Comparison of ENCODE assay signal across 8 cellular contexts in the genomic region with DNA sequence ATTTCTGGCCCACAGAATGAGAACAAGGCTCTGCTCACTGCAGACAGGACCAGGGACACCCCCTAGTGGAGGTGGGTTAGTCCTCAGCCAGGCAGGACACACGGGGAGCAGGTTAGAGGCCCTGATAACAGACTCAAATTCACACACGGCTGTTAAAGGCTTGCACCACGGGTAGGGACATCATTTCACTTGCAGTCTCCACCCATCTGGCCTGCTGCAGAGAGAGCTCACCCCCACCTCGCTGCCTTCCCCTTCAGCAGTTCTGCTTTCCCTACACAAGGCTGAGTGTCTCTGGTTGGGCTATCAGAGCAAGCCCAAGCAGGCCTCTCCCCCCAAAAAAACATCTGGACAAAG. TPM values are rescaled to one million over a fixed set of nuclear protein-coding genes. Genes with fewer than 3 reads are reported as not detected.
A peak's percentile ranks its signal among the peaks of the same experiment; 100 is the strongest.
DNase-seq lines count a peak whose midpoint lies in the region; ATAC-seq and TF ChIP-seq lines count a peak whose summit lies in the region.

No MANE protein-coding gene starts in this region.

- H3K9ac ChIP-seq in Karpas-422 (ENCODE audit: low read length), result peak overlapping the region; percentile 44

- H3K4me3 Mint-ChIP-seq in CD8-positive, alpha-beta memory T cell, result peak overlapping the region in 1 of 7 donors; percentile 76
- H3K4me3 Mint-ChIP-seq in naive thymus-derived CD4-positive, alpha-beta T cell, result peak overlapping the region in 1 of 10 donors; percentile 45

- H3K4me2 ChIP-seq in Karpas-422 (ENCODE audit: low read depth, low read length, poor library complexity, severe bottlenecking), result no peak overlapping the region

- H3K27me3 ChIP-seq in CD8-positive, alpha-beta memory T cell (ENCODE audit: insufficient read depth, low read length, poor library complexity, severe bottlenecking), result no peaks in the 10 kb centered on the region
- H3K27me3 ChIP-seq in Karpas-422 (ENCODE audit: low read length), result no peaks in the 10 kb centered on the region
- no peaks in the 10 kb centered on the region for H3K27me3 ChIP-seq in naive thymus-derived CD4-positive, alpha-beta T cell (ENCODE audit: control insufficient read depth in 2 of 2, insufficient read depth in 2 of 2, low read length in 2 of 2)

- DNase-seq in CD8-positive, alpha-beta memory T cell, result no peak
- peak; percentile 64 for DNase-seq in Karpas-422
- DNase-seq in cardiac fibroblast (ENCODE audit: low read depth in 2 of 2), result no peak
- DNase-seq in naive thymus-derived CD4-positive, alpha-beta T cell, result no peak
- DNase-seq in NCI-H1048 (lab: John Stamatoyannopoulos, UW), result no peak
- no peak for DNase-seq in AG08396 (ENCODE audit: low spot score)
- no peak for DNase-seq in cerebellum (ENCODE audit: low spot score)

- H4K20me1 ChIP-seq in Karpas-422 (ENCODE audit: insufficient read depth, low read depth, low read length), result peaks cover 4% of the 10 kb centered on the region; the same call in 1 of the 2 replicates

- H2AFZ ChIP-seq in Karpas-422 (ENCODE audit: low read length), result no peak overlapping the region

- peaks cover 41 to 57% (median 51%) of the 10 kb centered on the region in 3 donors for H3K4me1 Mint-ChIP-seq in CD8-positive, alpha-beta memory T cell
- peaks cover 40 to 63% (median 49%) of the 10 kb centered on the region in 7 donors for H3K4me1 Mint-ChIP-seq in naive thymus-derived CD4-positive, alpha-beta T cell

- no peak overlapping the region for H3K27ac ChIP-seq in CD8-positive, alpha-beta memory T cell (ENCODE audit: low read depth, low read length)
- peak overlapping the region; percentile 90 for H3K27ac ChIP-seq in Karpas-422 (ENCODE audit: low read length)
- H3K27ac ChIP-seq in naive thymus-derived CD4-positive, alpha-beta T cell (ENCODE audit: low read depth, low read length), result no peak overlapping the region

- H3K4me1 ChIP-seq in CD8-positive, alpha-beta memory T cell (ENCODE audit: insufficient read depth, low read length), result peaks cover 30% of the 10 kb centered on the region
- H3K4me1 ChIP-seq in Karpas-422 (ENCODE audit: low read length), result peaks cover 53% of the 10 kb centered on the region
- H3K4me1 ChIP-seq in naive thymus-derived CD4-positive, alpha-beta T cell (ENCODE audit: control insufficient read depth in 2 of 2, insufficient read depth in 2 of 2, low read length in 2 of 2), result peaks cover 12 to 20% of the 10 kb centered on the region in 2 donors

- intact Hi-C loops in naive thymus-derived CD4-positive, alpha-beta T cell (cut with micrococcal nuclease), result loop anchor here (1.0 to 5.0 kb wide), 9 partner anchors 20 to 129 kb away; partner anchors contain the start of genes IQGAP3 (in 2 of the 2) and MEF2D (in 1 of the 2)

- no peak overlapping the region for H3K4me3 ChIP-seq in CD8-positive, alpha-beta memory T cell (ENCODE audit: low read length)
- H3K4me3 ChIP-seq in Karpas-422 (ENCODE audit: low read length) (no peak overlapping the region), cardiac fibroblast (replicated peaks in 1 of 2; ENCODE audit: low read depth in 2 of 2, low read length in 2 of 2) (no peak overlapping the region)
- no peak overlapping the region for H3K4me3 ChIP-seq in naive thymus-derived CD4-positive, alpha-beta T cell (ENCODE audit: low read length)

- peaks cover 9 to 94% (median 25%) of the 10 kb centered on the region in 3 donors for H3K36me3 Mint-ChIP-seq in CD8-positive, alpha-beta memory T cell
- peaks cover 7 to 51% (median 32%) of the 10 kb centered on the region in 5 donors for H3K36me3 Mint-ChIP-seq in naive thymus-derived CD4-positive, alpha-beta T cell

- no peak for ATAC-seq in naive thymus-derived CD4-positive, alpha-beta T cell
- no peak for ATAC-seq in GM18505 (IDR thresholded peaks at IDR 0.05; ENCODE audit: unreplicated experiment)

- CTCF ChIA-PET in CD8-positive, alpha-beta memory T cell (lab: Charles Lee), result interaction anchor here (0.6 to 8.4 kb wide), 34 partner anchors 8 to 144 kb away, joined by 3 to 177 read pairs (median 5); partner anchors contain the start of genes GPATCH4, MEF2D, NAXE and TTC24
- CTCF ChIA-PET in naive thymus-derived CD4-positive, alpha-beta T cell (lab: Charles Lee), result interaction anchor here (0.6 to 3.4 kb wide), 22 partner anchors 9 to 664 kb away, joined by 3 to 39 read pairs (median 6); partner anchors contain the start of genes MEF2D and NAXE

- peaks cover 34% of the 10 kb centered on the region for H3K79me2 ChIP-seq in Karpas-422 (ENCODE audit: low read length)

- POLR2A ChIA-PET in CD8-positive, alpha-beta memory T cell (lab: Charles Lee), result interaction anchor here (0.6 to 2.7 kb wide), 10 partner anchors 10 to 128 kb away, joined by 3 to 29 read pairs (median 5); partner anchors contain the start of genes MEF2D and NAXE
- POLR2A ChIA-PET in naive thymus-derived CD4-positive, alpha-beta T cell (lab: Charles Lee), result interaction anchor here (1.0 to 16.2 kb wide), 4 partner anchors 11 to 23 kb away, joined by 3 to 256 read pairs (median 7); partner anchors contain the start of gene MEF2D

- H3K36me3 ChIP-seq in CD8-positive, alpha-beta memory T cell (ENCODE audit: insufficient read depth, low read length), result peaks cover 73% of the 10 kb centered on the region
- peaks cover 34% of the 10 kb centered on the region for H3K36me3 ChIP-seq in Karpas-422 (ENCODE audit: insufficient read depth, low read length)
- H3K36me3 ChIP-seq in naive thymus-derived CD4-positive, alpha-beta T cell (ENCODE audit: control insufficient read depth in 2 of 3, insufficient read depth in 3 of 3, low read length in 3 of 3), result peaks cover 44 to 98% (median 44%) of the 10 kb centered on the region in 3 experiments

- H3K27ac Mint-ChIP-seq in CD8-positive, alpha-beta memory T cell, result peak overlapping the region; percentile 40 to 96 (median 92)
- peak overlapping the region in 8 of 9 donors; percentile 3 to 99 (median 84) for H3K27ac Mint-ChIP-seq in naive thymus-derived CD4-positive, alpha-beta T cell

- TF ChIP-seq POLR2A in GM18505 (IDR thresholded peaks at IDR 0.05; ENCODE audit: borderline replicate concordance, extremely low read depth, insufficient read depth, insufficient read length), result no peak

- H3K9me2 ChIP-seq in Karpas-422 (replicated peaks; ENCODE audit: insufficient read depth, low read length), result no peaks in the 10 kb centered on the region

- H3K9me3 ChIP-seq in CD8-positive, alpha-beta memory T cell (ENCODE audit: low read length), result no peaks in the 10 kb centered on the region
- no peaks in the 10 kb centered on the region for H3K9me3 ChIP-seq in Karpas-422 (ENCODE audit: low read length)
- no peaks in the 10 kb centered on the region for H3K9me3 ChIP-seq in naive thymus-derived CD4-positive, alpha-beta T cell (ENCODE audit: control insufficient read depth in 2 of 3, low read length in 3 of 3)

- TF ChIP-seq CTCF in cardiac fibroblast (IDR thresholded peaks at IDR 0.05; ENCODE audit: low read depth, low read length), result peak; percentile 31

- H3K9me3 Mint-ChIP-seq in CD8-positive, alpha-beta memory T cell, result no peaks in the 10 kb centered on the region
- H3K9me3 Mint-ChIP-seq in naive thymus-derived CD4-positive, alpha-beta T cell, result peaks cover 0 to 5% (median 0%) of the 10 kb centered on the region in 11 donors

- no peaks in the 10 kb centered on the region for H3K27me3 Mint-ChIP-seq in CD8-positive, alpha-beta memory T cell
- H3K27me3 Mint-ChIP-seq in naive thymus-derived CD4-positive, alpha-beta T cell, result no peaks in the 10 kb centered on the region

RNA-seq across cellular contexts. Expression of gene MEF2D, which starts 20.6 kb away (rescaled TPM):
- 10 to 100 TPM; 32.9 to 35.4 TPM for total RNA-seq in CD8-positive, alpha-beta memory T cell
- polyA plus RNA-seq in CD8-positive, alpha-beta memory T cell, result 19.2 TPM
- 22.3 and 24.7 TPM in 2 replicates for total RNA-seq in Karpas-422 (2014; rRNA removed; shearing (Covaris generic); ENCODE audit: low replicate concordance)
- total RNA-seq in naive thymus-derived CD4-positive, alpha-beta T cell, result 100 to 1,000 TPM in 2 of 5 experiments, 10 to 100 TPM in 3; 48.1 to 190 (median 67.7) TPM
- polyA plus RNA-seq in naive thymus-derived CD4-positive, alpha-beta T cell, result 10 to 100 TPM in 1 of 2 donors, 1 to 10 TPM in 1; 4.5 to 10.0 TPM
- 6.5 TPM for total RNA-seq in cerebellum
